Comparison of ENCODE assay signal across 16 cellular contexts in genomic region chr6:149331871-149332270, GRCh38. TPM values are rescaled to one million over a fixed set of nuclear protein-coding genes. Genes with fewer than 3 reads are reported as not detected.
DNase-seq lines count a peak whose midpoint lies in the region; ATAC-seq, FAIRE-seq and TF ChIP-seq lines count a peak whose summit lies in the region.
"Had no signal": no experiment of that assay in that cellular context is flagged by ENCODE, and none has a peak within 500 bp of the region (broad histone marks: within the 10 kb centered on the region; RNA-seq: fewer than 3 reads in every experiment).

No MANE protein-coding gene starts in this region.

- peak overlapping the region; percentile 2 for H3K4me3 Mint-ChIP-seq in activated T-cell treated with anti-CD3 and anti-CD28 coated beads, Interleukin-2, amount 50 U/mL, for 24 hours
- H3K4me3 Mint-ChIP-seq in dendritic cell treated with granulocyte-macrophage colony-stimulating factor and Interleukin-4, amounts not matched to agents 40 ng/mL and 50 ng/mL, for 4 days, result no peak overlapping the region
- H3K4me3 Mint-ChIP-seq: neural crest cell had no signal

- H3K4me3 ChIP-seq in RWPE2 (ENCODE audit: severe bottlenecking) (no peak overlapping the region), smooth muscle cell (no peak overlapping the region)
- H3K4me3 ChIP-seq: tibial artery had no signal

- intact Hi-C loops in dendritic cell treated with granulocyte-macrophage colony-stimulating factor and Interleukin-4, amounts not matched to agents 40 ng/mL and 50 ng/mL, for 4 days (cut with micrococcal nuclease), result no loop called here

- H3K79me2 ChIP-seq in smooth muscle cell (ENCODE audit: low read depth), result peaks cover 100% of the 10 kb centered on the region

- peaks cover 96% of the 10 kb centered on the region for H3K4me1 Mint-ChIP-seq in activated T-cell treated with anti-CD3 and anti-CD28 coated beads, Interleukin-2, amount 50 U/mL, for 24 hours (ENCODE audit: low read depth)
- peaks cover 88% of the 10 kb centered on the region for H3K4me1 Mint-ChIP-seq in dendritic cell treated with granulocyte-macrophage colony-stimulating factor and Interleukin-4, amounts not matched to agents 40 ng/mL and 50 ng/mL, for 4 days (ENCODE audit: low read depth)

- H2AFZ ChIP-seq in smooth muscle cell (ENCODE audit: low read depth), result no peak overlapping the region

- peaks cover 100% of the 10 kb centered on the region for H4K20me1 ChIP-seq in smooth muscle cell (ENCODE audit: low read depth)

- H3K9me3 Mint-ChIP-seq in activated T-cell treated with anti-CD3 and anti-CD28 coated beads, Interleukin-2, amount 50 U/mL, for 24 hours, result no peaks in the 10 kb centered on the region
- no peaks in the 10 kb centered on the region for H3K9me3 Mint-ChIP-seq in dendritic cell treated with granulocyte-macrophage colony-stimulating factor and Interleukin-4, amounts not matched to agents 40 ng/mL and 50 ng/mL, for 4 days
- H3K9me3 Mint-ChIP-seq: neural crest cell had no signal

- TF ChIP-seq CTCF in RWPE2 (IDR thresholded peaks at IDR 0.05; ENCODE audit: poor library complexity, severe bottlenecking), result no peak
- TF ChIP-seq CTCF in smooth muscle cell (IDR thresholded peaks at IDR 0.05; ENCODE audit: borderline replicate concordance, insufficient read depth, poor library complexity, severe bottlenecking), result no peak

- no peaks in the 10 kb centered on the region for H3K27me3 Mint-ChIP-seq in activated T-cell treated with anti-CD3 and anti-CD28 coated beads, Interleukin-2, amount 50 U/mL, for 24 hours
- no peaks in the 10 kb centered on the region for H3K27me3 Mint-ChIP-seq in dendritic cell treated with granulocyte-macrophage colony-stimulating factor and Interleukin-4, amounts not matched to agents 40 ng/mL and 50 ng/mL, for 4 days

- ATAC-seq in RWPE2 (ENCODE audit: low read depth), result no peak
- no peak for ATAC-seq in GM21737 (IDR thresholded peaks at IDR 0.05; ENCODE audit: unreplicated experiment)
- ATAC-seq: left colon had no signal

- no peak for DNase-seq in activated T-cell treated with anti-CD3 and anti-CD28 coated beads, Interleukin-2, amount 50 U/mL, for 24 hours
- DNase-seq in activated T-cell treated with anti-CD3 and anti-CD28 coated beads for 4 hours, result no peak
- no peak for DNase-seq in RWPE2 (ENCODE audit: low spot score)
- no peak for DNase-seq in smooth muscle cell (lab: John Stamatoyannopoulos, UW; ENCODE audit: unreplicated experiment)
- no peak for DNase-seq in erythroblast (lab: John Stamatoyannopoulos, UW)
- DNase-seq in GM19239 (ENCODE audit: insufficient read length, low spot score), result no peak
- DNase-seq: activated CD8-positive, alpha-beta memory T cell treated with anti-CD3 and anti-CD28 coated beads, Interleukin-2, amount 50 U/mL, for 4 hours; DMS153; left colon; NCI-H446; T1000; tibial artery had no signal

- peak overlapping the region; percentile 10 for H3K9ac ChIP-seq in smooth muscle cell (ENCODE audit: low read depth)

- no peak for TF ChIP-seq POLR2A in erythroblast (IDR thresholded peaks at IDR 0.05; ENCODE audit: low read length)

- H3K36me3 ChIP-seq in RWPE2 (ENCODE audit: low read depth) (no peaks in the 10 kb centered on the region), smooth muscle cell (ENCODE audit: low read depth) (no peaks in the 10 kb centered on the region)
- H3K36me3 ChIP-seq: tibial artery had no signal

- H3K27ac Mint-ChIP-seq in activated T-cell treated with anti-CD3 and anti-CD28 coated beads, Interleukin-2, amount 50 U/mL, for 24 hours, result peak overlapping the region; percentile 15
- peak overlapping the region; percentile 60 for H3K27ac Mint-ChIP-seq in dendritic cell treated with granulocyte-macrophage colony-stimulating factor and Interleukin-4, amounts not matched to agents 40 ng/mL and 50 ng/mL, for 4 days

- peaks cover 67% of the 10 kb centered on the region for H3K4me1 ChIP-seq in RWPE2 (ENCODE audit: insufficient read depth, poor library complexity, severe bottlenecking)
- peaks cover 65% of the 10 kb centered on the region for H3K4me1 ChIP-seq in smooth muscle cell (ENCODE audit: low read depth)

- H3K27me3 ChIP-seq in RWPE2 (ENCODE audit: insufficient read depth, poor library complexity, severe bottlenecking) (no peaks in the 10 kb centered on the region), smooth muscle cell (ENCODE audit: low read depth) (no peaks in the 10 kb centered on the region)
- H3K27me3 ChIP-seq: tibial artery had no signal

- peaks cover 9% of the 10 kb centered on the region for H3F3A ChIP-seq in smooth muscle cell (ENCODE audit: low read depth)

- WGBS in smooth muscle cell (ENCODE audit: low lambda C conversion rate), result 88% methylated on average over 2 of the region's 2 CpGs

- peaks cover 32% of the 10 kb centered on the region for H3K36me3 Mint-ChIP-seq in activated T-cell treated with anti-CD3 and anti-CD28 coated beads, Interleukin-2, amount 50 U/mL, for 24 hours (ENCODE audit: low read depth)
- H3K36me3 Mint-ChIP-seq in dendritic cell treated with granulocyte-macrophage colony-stimulating factor and Interleukin-4, amounts not matched to agents 40 ng/mL and 50 ng/mL, for 4 days (ENCODE audit: low read depth), result no peaks in the 10 kb centered on the region

- H3K4me2 ChIP-seq in smooth muscle cell, result peak overlapping the region; percentile 64

- H3K9me3 ChIP-seq in RWPE2 (ENCODE audit: severe bottlenecking) (no peaks in the 10 kb centered on the region), smooth muscle cell (replicated peaks; ENCODE audit: low read depth) (no peaks in the 10 kb centered on the region)
- H3K9me3 ChIP-seq: tibial artery had no signal

- FAIRE-seq in GM19239 (lab: Jason Lieb, UNC), result no peak
- FAIRE-seq: bronchial epithelial cell had no signal

- peak overlapping the region; percentile 97 for H3K27ac ChIP-seq in RWPE2 (ENCODE audit: poor library complexity, severe bottlenecking)
- H3K27ac ChIP-seq in smooth muscle cell (ENCODE audit: low read depth), result peak overlapping the region; percentile 55
- H3K27ac ChIP-seq: tibial artery had no signal

RNA-seq across cellular contexts. Expression of gene TAB2, which starts 14.4 kb away (rescaled TPM):
- 68.7 and 78.5 TPM in 2 replicates for total RNA-seq in smooth muscle cell
- 12.6 and 14.3 TPM in 2 replicates for polyA plus RNA-seq in smooth muscle cell
